In genomic region chr20:34316191-34316814, GRCh38 we compare ENCODE assay signal across 15 cellular contexts. TPM values are rescaled to one million over a fixed set of nuclear protein-coding genes. Genes with fewer than 3 reads are reported as not detected.
DNase-seq lines count a peak whose midpoint lies in the region; ATAC-seq lines count a peak whose summit lies in the region.
"Had no signal": no experiment of that assay in that cellular context is flagged by ENCODE, and none has a peak within 500 bp of the region (broad histone marks: within the 10 kb centered on the region; RNA-seq: fewer than 3 reads in every experiment).

No MANE protein-coding gene starts in this region.

- H3K4me1 Mint-ChIP-seq in activated CD4-positive, alpha-beta T cell treated with anti-CD3 and anti-CD28 coated beads for 36 hours, result peaks cover 7% of the 10 kb centered on the region

- no peaks in the 10 kb centered on the region for H3K36me3 Mint-ChIP-seq in activated CD4-positive, alpha-beta T cell treated with anti-CD3 and anti-CD28 coated beads for 36 hours (ENCODE audit: low read depth)
- H3K36me3 Mint-ChIP-seq: stimulated activated naive B cell treated with anti-CD40 and anti-IgM and Interleukin-4, amounts not matched to agents 10 μg/mL and 1 μg/mL and 100 μg/mL, for 72 hours had no signal

- in situ Hi-C loops in SK-MEL-5 (cut with HindIII; ENCODE audit: low pct_unique_long_range_greater_than_20kb, low sequenced_read_pairs) (no loop called here), G401 (cut with HindIII; ENCODE audit: low sequenced_read_pairs) (no loop called here)

- no peak for ATAC-seq in activated CD4-positive, alpha-beta T cell treated with anti-CD3 and anti-CD28 coated beads for 36 hours
- ATAC-seq: heart right ventricle; right cardiac atrium; stimulated activated naive B cell treated with anti-CD40 and anti-IgM and Interleukin-4, amounts not matched to agents 10 μg/mL and 1 μg/mL and 100 μg/mL, for 72 hours had no signal

- H3K27ac Mint-ChIP-seq in activated CD4-positive, alpha-beta T cell treated with anti-CD3 and anti-CD28 coated beads for 36 hours, result no peak overlapping the region
- H3K27ac Mint-ChIP-seq: stimulated activated naive B cell treated with anti-CD40 and anti-IgM and Interleukin-4, amounts not matched to agents 10 μg/mL and 1 μg/mL and 100 μg/mL, for 72 hours; T-helper 1 cell treated with Interleukin-12 subunit alpha and Interleukin-12 subunit beta and Interleukin-4 antibody, amounts not matched to agents 30 μg/mL and 1 μg/mL, for 36 hours had no signal

- no peaks in the 10 kb centered on the region for H3K9me3 Mint-ChIP-seq in activated CD4-positive, alpha-beta T cell treated with anti-CD3 and anti-CD28 coated beads for 36 hours (ENCODE audit: low read depth)
- H3K9me3 Mint-ChIP-seq: stimulated activated naive B cell treated with anti-CD40 and anti-IgM and Interleukin-4, amounts not matched to agents 10 μg/mL and 1 μg/mL and 100 μg/mL, for 72 hours; T-helper 1 cell treated with Interleukin-12 subunit alpha and Interleukin-12 subunit beta and Interleukin-4 antibody, amounts not matched to agents 30 μg/mL and 1 μg/mL, for 36 hours had no signal

- peaks cover 13% of the 10 kb centered on the region for H3K27me3 Mint-ChIP-seq in activated CD4-positive, alpha-beta T cell treated with anti-CD3 and anti-CD28 coated beads for 36 hours

- CTCF ChIA-PET in activated CD4-positive, alpha-beta T cell treated with anti-CD3 and anti-CD28 coated beads for 36 hours (lab: Charles Lee), result interaction anchor here (1.6 kb wide), 1 partner anchor 200 kb away, joined by 5 read pairs; the partner anchor contains the start of gene DYNLRB1

- POLR2A ChIA-PET in activated CD4-positive, alpha-beta T cell treated with anti-CD3 and anti-CD28 coated beads for 36 hours (lab: Charles Lee), result interaction anchor here (1.3 kb wide), 1 partner anchor 13 kb away, joined by 3 read pairs; the partner anchor contains the start of gene AHCY

- no peak overlapping the region for H3K4me3 Mint-ChIP-seq in activated CD4-positive, alpha-beta T cell treated with anti-CD3 and anti-CD28 coated beads for 36 hours
- H3K4me3 Mint-ChIP-seq: stimulated activated naive B cell treated with anti-CD40 and anti-IgM and Interleukin-4, amounts not matched to agents 10 μg/mL and 1 μg/mL and 100 μg/mL, for 72 hours; T-helper 1 cell treated with Interleukin-12 subunit alpha and Interleukin-12 subunit beta and Interleukin-4 antibody, amounts not matched to agents 30 μg/mL and 1 μg/mL, for 36 hours had no signal

- intact Hi-C loops in activated CD4-positive, alpha-beta T cell treated with anti-CD3 and anti-CD28 coated beads for 36 hours (cut with DNase I, micrococcal nuclease), result no loop called here

- DNase-seq in CD1c-positive myeloid dendritic cell (ENCODE audit: extremely low spot score), result peak; percentile 21
- peak; percentile 84 for DNase-seq in HPDE6-E6E7 (ENCODE audit: extremely low spot score)
- DNase-seq in SK-MEL-5 (ENCODE audit: low read depth, low spot score), result peak; percentile 62
- peak; percentile 13 for DNase-seq in fibroblast of the conjunctiva (ENCODE audit: low read depth)
- DNase-seq in NK-92 (lab: John Stamatoyannopoulos, UW; ENCODE audit: unreplicated experiment), result no peak
- DNase-seq in activated CD4-positive, alpha-beta T cell treated with anti-CD3 and anti-CD28 coated beads for 36 hours, result no peak
- no peak for DNase-seq in mesenteric fat pad (ENCODE audit: low spot score)
- no peak for DNase-seq in G401 (ENCODE audit: low spot score)
- DNase-seq: activated CD4-positive, alpha-beta T cell treated with anti-CD3 and anti-CD28 coated beads for 4 hours; DMS79 treated with DMSO at 0.1 percent for 48 hours; heart right ventricle; right cardiac atrium; stimulated activated CD4-positive, alpha-beta T cell treated with anti-CD3 and anti-CD28 coated beads, Interleukin-4, amount 100 ng/mL, for 4 hours; stimulated activated naive B cell treated with anti-CD40 and anti-IgM and Interleukin-4, amounts not matched to agents 10 μg/mL and 1 μg/mL and 100 μg/mL, for 72 hours had no signal

RNA-seq across cellular contexts. Expression of gene AHCY, which starts 13.1 kb away (rescaled TPM):
- total RNA-seq in SK-MEL-5 (2014; rRNA removed; shearing (Covaris generic)), result 251 and 264 TPM in 2 replicates
- polyA plus RNA-seq in SK-MEL-5 (2015; cell fraction: cytosol; rRNA removed), result 296 and 338 TPM in 2 replicates
- 233 and 235 TPM in 2 replicates for polyA plus RNA-seq in SK-MEL-5 (2015; cell fraction: nucleus; rRNA removed)
- 100 to 1,000 TPM; 183 to 189 TPM for total RNA-seq in activated CD4-positive, alpha-beta T cell treated with anti-CD3 and anti-CD28 coated beads for 36 hours
- 56.8 TPM for total RNA-seq in mesenteric fat pad
- 302 and 320 TPM in 2 replicates for total RNA-seq in G401 (2014; rRNA removed; shearing (Covaris generic))

RNA-seq across cellular contexts. Expression of gene ITCH, which starts 46.8 kb away (rescaled TPM):
- 44.3 and 44.4 TPM in 2 replicates for total RNA-seq in SK-MEL-5 (2014; rRNA removed; shearing (Covaris generic))
- 20.0 and 31.2 TPM in 2 replicates for polyA plus RNA-seq in SK-MEL-5 (2015; cell fraction: cytosol; rRNA removed)
- 22.7 and 28.5 TPM in 2 replicates for polyA plus RNA-seq in SK-MEL-5 (2015; cell fraction: nucleus; rRNA removed)
- 10 to 100 TPM; 41.4 to 43.5 TPM for total RNA-seq in activated CD4-positive, alpha-beta T cell treated with anti-CD3 and anti-CD28 coated beads for 36 hours
- total RNA-seq in mesenteric fat pad, result 68.2 TPM
- total RNA-seq in G401 (2014; rRNA removed; shearing (Covaris generic)), result 33.2 and 34.8 TPM in 2 replicates

Comparison
In these comparisons a context has a peak if more than half of its experiments do, and no peak if none do; other contexts are left out.
1. DNase-seq: peak in CD1c-positive myeloid dendritic cell (single experiment), HPDE6-E6E7 (single experiment), SK-MEL-5 (single experiment) and fibroblast of the conjunctiva (single experiment); none in NK-92 (single experiment), activated CD4-positive, alpha-beta T cell treated with anti-CD3 and anti-CD28 coated beads for 36 hours (single experiment), mesenteric fat pad (single experiment) and G401 (single experiment).